8 cellular contexts compared by ENCODE assay signal in genomic region chr16:2048116-2048543, GRCh38. TPM values are rescaled to one million over a fixed set of nuclear protein-coding genes. Genes with fewer than 3 reads are reported as not detected.
DNase-seq lines count a peak whose midpoint lies in the region; ATAC-seq lines count a peak whose summit lies in the region.

No MANE protein-coding gene starts in this region.

- H3K4me1 Mint-ChIP-seq in activated CD4-positive, alpha-beta T cell treated with anti-CD3 and anti-CD28 coated beads, Interleukin-2, amount 10 ng/mL, durations not matched to agents 7 days and 5 days, result peaks cover 22% of the 10 kb centered on the region
- peaks cover 13% of the 10 kb centered on the region for H3K4me1 Mint-ChIP-seq in activated CD4-positive, alpha-beta memory T cell treated with anti-CD3 and anti-CD28 coated beads for 36 hours (ENCODE audit: low read depth)
- H3K4me1 Mint-ChIP-seq in stimulated activated naive CD8-positive, alpha-beta T cell treated with anti-CD3 and anti-CD28 coated beads, Interleukin-15, amount 100 ng/mL, for 72 hours, result peaks cover 31% of the 10 kb centered on the region

- intact Hi-C loops in activated CD4-positive, alpha-beta memory T cell treated with anti-CD3 and anti-CD28 coated beads for 36 hours (cut with micrococcal nuclease), result no loop called here

- no peaks in the 10 kb centered on the region for H3K9me3 Mint-ChIP-seq in activated CD4-positive, alpha-beta T cell treated with anti-CD3 and anti-CD28 coated beads, Interleukin-2, amount 10 ng/mL, durations not matched to agents 7 days and 5 days
- H3K9me3 Mint-ChIP-seq in activated CD4-positive, alpha-beta memory T cell treated with anti-CD3 and anti-CD28 coated beads for 36 hours, result no peaks in the 10 kb centered on the region
- H3K9me3 Mint-ChIP-seq in stimulated activated naive CD8-positive, alpha-beta T cell treated with anti-CD3 and anti-CD28 coated beads, Interleukin-15, amount 100 ng/mL, for 72 hours, result no peaks in the 10 kb centered on the region

- no peak for DNase-seq in activated CD4-positive, alpha-beta T cell treated with anti-CD3 and anti-CD28 coated beads, Interleukin-2, amount 10 ng/mL, durations not matched to agents 7 days and 5 days
- DNase-seq in activated CD4-positive, alpha-beta T cell treated with anti-CD3 and anti-CD28 coated beads for 1 hour, result no peak
- DNase-seq in activated CD4-positive, alpha-beta memory T cell treated with anti-CD3 and anti-CD28 coated beads for 36 hours, result no peak
- DNase-seq in stimulated activated naive CD8-positive, alpha-beta T cell treated with anti-CD3 and anti-CD28 coated beads, Interleukin-15, amount 100 ng/mL, for 72 hours, result no peak
- no peak for DNase-seq in HCEC 1CT
- DNase-seq in inferior parietal cortex (ENCODE audit: extremely low spot score), result no peak

- POLR2A ChIA-PET in activated CD4-positive, alpha-beta T cell treated with anti-CD3 and anti-CD28 coated beads, Interleukin-2, amount 10 ng/mL, durations not matched to agents 7 days and 5 days (lab: Charles Lee), result no interaction called here
- POLR2A ChIA-PET in activated CD4-positive, alpha-beta memory T cell treated with anti-CD3 and anti-CD28 coated beads for 36 hours (lab: Charles Lee), result interaction anchor here (0.8 to 1.8 kb wide), 6 partner anchors 8 to 221 kb away, joined by 3 to 22 read pairs (median 4); partner anchors contain the start of genes FAHD1, HAGH, RPS2 and TBL3

- CTCF ChIA-PET in activated CD4-positive, alpha-beta T cell treated with anti-CD3 and anti-CD28 coated beads, Interleukin-2, amount 10 ng/mL, durations not matched to agents 7 days and 5 days (lab: Charles Lee), result interaction anchor here (0.5 to 2.4 kb wide), 8 partner anchors 9 to 542 kb away, joined by 3 to 6 read pairs (median 4); no protein-coding TSS in a partner anchor
- CTCF ChIA-PET in activated CD4-positive, alpha-beta memory T cell treated with anti-CD3 and anti-CD28 coated beads for 36 hours (lab: Charles Lee), result interaction anchor here (0.7 to 2.5 kb wide), 8 partner anchors 9 to 107 kb away, joined by 3 to 10 read pairs (median 5); partner anchors contain the start of gene TRAF7

- peak overlapping the region; percentile 94 for H3K4me3 Mint-ChIP-seq in activated CD4-positive, alpha-beta T cell treated with anti-CD3 and anti-CD28 coated beads, Interleukin-2, amount 10 ng/mL, durations not matched to agents 7 days and 5 days
- peak overlapping the region; percentile 88 for H3K4me3 Mint-ChIP-seq in activated CD4-positive, alpha-beta memory T cell treated with anti-CD3 and anti-CD28 coated beads for 36 hours
- H3K4me3 Mint-ChIP-seq in stimulated activated naive CD8-positive, alpha-beta T cell treated with anti-CD3 and anti-CD28 coated beads, Interleukin-15, amount 100 ng/mL, for 72 hours, result peak overlapping the region; percentile 94 to 96

- H3K27ac Mint-ChIP-seq in activated CD4-positive, alpha-beta T cell treated with anti-CD3 and anti-CD28 coated beads, Interleukin-2, amount 10 ng/mL, durations not matched to agents 7 days and 5 days, result peak overlapping the region; percentile 82
- no peak overlapping the region for H3K27ac Mint-ChIP-seq in activated CD4-positive, alpha-beta memory T cell treated with anti-CD3 and anti-CD28 coated beads for 36 hours
- peak overlapping the region; percentile 57 to 92 for H3K27ac Mint-ChIP-seq in stimulated activated naive CD8-positive, alpha-beta T cell treated with anti-CD3 and anti-CD28 coated beads, Interleukin-15, amount 100 ng/mL, for 72 hours

- peak; percentile 31 for ATAC-seq in stimulated activated naive CD8-positive, alpha-beta T cell treated with anti-CD3 and anti-CD28 coated beads, Interleukin-15, amount 100 ng/mL, for 72 hours
- ATAC-seq in HG02840 (IDR thresholded peaks at IDR 0.05; ENCODE audit: low FRiP score, unreplicated experiment), result no peak

- peak overlapping the region; percentile 83 for H3K4me3 ChIP-seq in iPS-11a (ENCODE audit: low read depth, low read length)

- peaks cover 3% of the 10 kb centered on the region for H3K36me3 Mint-ChIP-seq in activated CD4-positive, alpha-beta T cell treated with anti-CD3 and anti-CD28 coated beads, Interleukin-2, amount 10 ng/mL, durations not matched to agents 7 days and 5 days (ENCODE audit: low read depth)
- peaks cover 3% of the 10 kb centered on the region for H3K36me3 Mint-ChIP-seq in activated CD4-positive, alpha-beta memory T cell treated with anti-CD3 and anti-CD28 coated beads for 36 hours

- no peaks in the 10 kb centered on the region for H3K27me3 Mint-ChIP-seq in activated CD4-positive, alpha-beta T cell treated with anti-CD3 and anti-CD28 coated beads, Interleukin-2, amount 10 ng/mL, durations not matched to agents 7 days and 5 days
- H3K27me3 Mint-ChIP-seq in activated CD4-positive, alpha-beta memory T cell treated with anti-CD3 and anti-CD28 coated beads for 36 hours, result no peaks in the 10 kb centered on the region
- no peaks in the 10 kb centered on the region for H3K27me3 Mint-ChIP-seq in stimulated activated naive CD8-positive, alpha-beta T cell treated with anti-CD3 and anti-CD28 coated beads, Interleukin-15, amount 100 ng/mL, for 72 hours

RNA-seq across cellular contexts. Expression of gene TSC2, which starts 0.3 kb away (rescaled TPM):
- total RNA-seq in activated CD4-positive, alpha-beta T cell treated with anti-CD3 and anti-CD28 coated beads, Interleukin-2, amount 10 ng/mL, durations not matched to agents 7 days and 5 days, result 100 to 1,000 TPM; 112 to 115 TPM
- total RNA-seq in activated CD4-positive, alpha-beta memory T cell treated with anti-CD3 and anti-CD28 coated beads for 36 hours, result 10 to 100 TPM; 56.6 to 63.9 TPM

RNA-seq across cellular contexts. Expression of gene NTHL1, which starts 0.5 kb away (rescaled TPM):
- total RNA-seq in activated CD4-positive, alpha-beta T cell treated with anti-CD3 and anti-CD28 coated beads, Interleukin-2, amount 10 ng/mL, durations not matched to agents 7 days and 5 days, result 10 to 100 TPM; 23.8 to 34.4 TPM
- 10 to 100 TPM; 24.3 to 26.2 TPM for total RNA-seq in activated CD4-positive, alpha-beta memory T cell treated with anti-CD3 and anti-CD28 coated beads for 36 hours

RNA-seq across cellular contexts. Expression of gene NHERF2, which starts 21.4 kb away (rescaled TPM):
- total RNA-seq in activated CD4-positive, alpha-beta T cell treated with anti-CD3 and anti-CD28 coated beads, Interleukin-2, amount 10 ng/mL, durations not matched to agents 7 days and 5 days, result 1 to 10 TPM; 1.1 to 1.4 TPM
- total RNA-seq in activated CD4-positive, alpha-beta memory T cell treated with anti-CD3 and anti-CD28 coated beads for 36 hours, result 1 to 10 TPM; 1.1 to 1.4 TPM

RNA-seq across cellular contexts. Expression of gene NPW, which starts 28.5 kb away (rescaled TPM):
- under 1 TPM; 0.42 to 0.69 TPM for total RNA-seq in activated CD4-positive, alpha-beta T cell treated with anti-CD3 and anti-CD28 coated beads, Interleukin-2, amount 10 ng/mL, durations not matched to agents 7 days and 5 days
- total RNA-seq in activated CD4-positive, alpha-beta memory T cell treated with anti-CD3 and anti-CD28 coated beads for 36 hours, result 1 to 10 TPM; 1.3 to 2.0 TPM

RNA-seq across cellular contexts. Expression of gene ZNF598, which starts 38.5 kb away (rescaled TPM):
- total RNA-seq in activated CD4-positive, alpha-beta T cell treated with anti-CD3 and anti-CD28 coated beads, Interleukin-2, amount 10 ng/mL, durations not matched to agents 7 days and 5 days, result 10 to 100 TPM; 56.3 to 56.5 TPM
- total RNA-seq in activated CD4-positive, alpha-beta memory T cell treated with anti-CD3 and anti-CD28 coated beads for 36 hours, result 10 to 100 TPM; 67.2 to 67.6 TPM
